8 cellular contexts compared by ENCODE assay signal in genomic region chr7:23467731-23468720, GRCh38. TPM values are rescaled to one million over a fixed set of nuclear protein-coding genes. Genes with fewer than 3 reads are reported as not detected.
DNase-seq lines count a peak whose midpoint lies in the region; ATAC-seq and FAIRE-seq lines count a peak whose summit lies in the region.

No MANE protein-coding gene starts in this region.

- intact Hi-C loops in activated CD4-positive, alpha-beta memory T cell treated with anti-CD3 and anti-CD28 coated beads for 36 hours (cut with micrococcal nuclease): loop anchor here (2.0 kb wide), 1 partner anchor 169 kb away; the partner anchor contains the start of gene MALSU1

- DNase-seq in NCI-H1105 treated with DMSO at 0.1 percent for 48 hours (lab: John Stamatoyannopoulos, UW) (peak; percentile 37), NCI-H1105 (lab: John Stamatoyannopoulos, UW) (no peak), glomerular visceral epithelial cell (ENCODE audit: extremely low spot score) (peak; percentile 59), activated gamma-delta T cell (lab: John Stamatoyannopoulos, UW) (no peak), urothelium cell line (ENCODE audit: low spot score) (no peak)
- peak; percentile 45 for DNase-seq in activated CD4-positive, alpha-beta memory T cell treated with anti-CD3 and anti-CD28 coated beads for 36 hours

- peaks cover 55% of the 10 kb centered on the region for H3K27me3 Mint-ChIP-seq in IgD-negative memory B cell
- peaks cover 63% of the 10 kb centered on the region for H3K27me3 Mint-ChIP-seq in activated CD4-positive, alpha-beta memory T cell treated with anti-CD3 and anti-CD28 coated beads for 36 hours
- peaks cover 63% of the 10 kb centered on the region for H3K27me3 Mint-ChIP-seq in stimulated activated memory B cell treated with anti-CD40 and anti-IgM and Interleukin-4, amounts not matched to agents 10 μg/mL and 1 μg/mL and 100 μg/mL, for 72 hours

- CTCF ChIA-PET in activated CD4-positive, alpha-beta memory T cell treated with anti-CD3 and anti-CD28 coated beads for 36 hours (lab: Charles Lee): interaction anchor here (0.6 kb wide), 1 partner anchor 10 kb away, joined by 3 read pairs; no protein-coding TSS in a partner anchor

- peak overlapping the region; percentile 69 to 92 (median 83) for H3K4me3 Mint-ChIP-seq in IgD-negative memory B cell
- peak overlapping the region; percentile 65 for H3K4me3 Mint-ChIP-seq in activated CD4-positive, alpha-beta memory T cell treated with anti-CD3 and anti-CD28 coated beads for 36 hours
- H3K4me3 Mint-ChIP-seq in stimulated activated memory B cell treated with anti-CD40 and anti-IgM and Interleukin-4, amounts not matched to agents 10 μg/mL and 1 μg/mL and 100 μg/mL, for 72 hours: peak overlapping the region; percentile 74

- peak; percentile 35 for ATAC-seq in stimulated activated memory B cell treated with anti-CD40 and anti-IgM and Interleukin-4, amounts not matched to agents 10 μg/mL and 1 μg/mL and 100 μg/mL, for 72 hours

- H3K9me3 Mint-ChIP-seq in IgD-negative memory B cell: peaks cover 0 to 6% (median 0%) of the 10 kb centered on the region in 3 donors
- no peaks in the 10 kb centered on the region for H3K9me3 Mint-ChIP-seq in activated CD4-positive, alpha-beta memory T cell treated with anti-CD3 and anti-CD28 coated beads for 36 hours
- no peaks in the 10 kb centered on the region for H3K9me3 Mint-ChIP-seq in stimulated activated memory B cell treated with anti-CD40 and anti-IgM and Interleukin-4, amounts not matched to agents 10 μg/mL and 1 μg/mL and 100 μg/mL, for 72 hours

- no peak for FAIRE-seq in urothelium cell line (lab: Jason Lieb, UNC)

- H3K36me3 Mint-ChIP-seq in IgD-negative memory B cell: no peaks in the 10 kb centered on the region
- H3K36me3 Mint-ChIP-seq in activated CD4-positive, alpha-beta memory T cell treated with anti-CD3 and anti-CD28 coated beads for 36 hours: no peaks in the 10 kb centered on the region
- H3K36me3 Mint-ChIP-seq in stimulated activated memory B cell treated with anti-CD40 and anti-IgM and Interleukin-4, amounts not matched to agents 10 μg/mL and 1 μg/mL and 100 μg/mL, for 72 hours: no peaks in the 10 kb centered on the region

- H3K4me1 Mint-ChIP-seq in IgD-negative memory B cell: peaks cover 10 to 31% (median 25%) of the 10 kb centered on the region in 3 donors
- peaks cover 31% of the 10 kb centered on the region for H3K4me1 Mint-ChIP-seq in activated CD4-positive, alpha-beta memory T cell treated with anti-CD3 and anti-CD28 coated beads for 36 hours (ENCODE audit: low read depth)
- H3K4me1 Mint-ChIP-seq in stimulated activated memory B cell treated with anti-CD40 and anti-IgM and Interleukin-4, amounts not matched to agents 10 μg/mL and 1 μg/mL and 100 μg/mL, for 72 hours: peaks cover 30% of the 10 kb centered on the region

- POLR2A ChIA-PET in activated CD4-positive, alpha-beta memory T cell treated with anti-CD3 and anti-CD28 coated beads for 36 hours (lab: Charles Lee): interaction anchor here (1.7 kb wide), 1 partner anchor 110 kb away, joined by 5 read pairs; no protein-coding TSS in a partner anchor

- H3K27ac Mint-ChIP-seq in IgD-negative memory B cell: peak overlapping the region; percentile 81 to 98 (median 83)
- no peak overlapping the region for H3K27ac Mint-ChIP-seq in activated CD4-positive, alpha-beta memory T cell treated with anti-CD3 and anti-CD28 coated beads for 36 hours
- H3K27ac Mint-ChIP-seq in stimulated activated memory B cell treated with anti-CD40 and anti-IgM and Interleukin-4, amounts not matched to agents 10 μg/mL and 1 μg/mL and 100 μg/mL, for 72 hours: peak overlapping the region; percentile 38

RNA-seq across cellular contexts. Expression of gene IGF2BP3, which starts 2.3 kb away (rescaled TPM):
- 5.4 TPM for polyA plus RNA-seq in IgD-negative memory B cell
- total RNA-seq in activated CD4-positive, alpha-beta memory T cell treated with anti-CD3 and anti-CD28 coated beads for 36 hours: under 1 TPM; 0.19 to 0.24 TPM

Comparison
In these comparisons a context has a peak if more than half of its experiments do, and no peak if none do; other contexts are left out.
1. DNase-seq: peak in NCI-H1105 treated with DMSO at 0.1 percent for 48 hours (single experiment), activated CD4-positive, alpha-beta memory T cell treated with anti-CD3 and anti-CD28 coated beads for 36 hours (single experiment) and glomerular visceral epithelial cell (single experiment); none in NCI-H1105 (single experiment), activated gamma-delta T cell (single experiment) and urothelium cell line (single experiment).
2. Peak in every context shown above with its lines, with median percentiles within 50 percentile points of each other: H3K4me3 Mint-ChIP-seq.